11 cellular contexts compared by ENCODE assay signal in genomic region chr4:57043304-57044251, GRCh38.
DNase-seq lines count a peak whose midpoint lies in the region; ATAC-seq and TF ChIP-seq lines count a peak whose summit lies in the region.
"Had no signal": no experiment of that assay in that cellular context is flagged by ENCODE, and none has a peak within 500 bp of the region (broad histone marks: within the 10 kb centered on the region; RNA-seq: fewer than 3 reads in every experiment).

No MANE protein-coding gene starts in this region.

- peaks cover 21% of the 10 kb centered on the region for H3K4me1 Mint-ChIP-seq in brain
- H3K4me1 Mint-ChIP-seq: activated naive CD8-positive, alpha-beta T cell treated with anti-CD3 and anti-CD28 coated beads, Interleukin-2, amount 10 ng/mL, durations not matched to agents 7 days and 5 days; IgD-negative memory B cell had no signal

- peaks cover 9% of the 10 kb centered on the region for H3K27me3 Mint-ChIP-seq in brain

- H3K4me1 ChIP-seq in right cardiac atrium (ENCODE audit: control insufficient read depth, insufficient read depth, low read length) = peaks cover 11% of the 10 kb centered on the region

- no peaks in the 10 kb centered on the region for H3K27me3 ChIP-seq in right cardiac atrium (ENCODE audit: control insufficient read depth, insufficient read depth)

- no peak for TF ChIP-seq CTCF in brain (conservative IDR thresholded peaks at IDR 0.05)

- no peak overlapping the region for H3K4me3 Mint-ChIP-seq in brain
- H3K4me3 Mint-ChIP-seq: activated naive CD8-positive, alpha-beta T cell treated with anti-CD3 and anti-CD28 coated beads, Interleukin-2, amount 10 ng/mL, durations not matched to agents 7 days and 5 days; IgD-negative memory B cell had no signal

- H3K36me3 Mint-ChIP-seq in brain = no peaks in the 10 kb centered on the region
- H3K36me3 Mint-ChIP-seq: activated naive CD8-positive, alpha-beta T cell treated with anti-CD3 and anti-CD28 coated beads, Interleukin-2, amount 10 ng/mL, durations not matched to agents 7 days and 5 days had no signal

- intact Hi-C loops in right cardiac atrium (cut with DNase I) = loop anchor here (5.0 to 10.0 kb wide), 3 partner anchors 61 to 114 kb away; partner anchors contain the start of gene IGFBP7 (in 2 of the 4)

- 31% methylated on average over 6 of the region's 6 CpGs for WGBS in right cardiac atrium

- no peak overlapping the region for H3K4me3 ChIP-seq in right cardiac atrium (ENCODE audit: low read length)
- no peak overlapping the region for H3K4me3 ChIP-seq in skeletal muscle cell (ENCODE audit: low read depth, low read length)

- H3K27ac ChIP-seq in right cardiac atrium (ENCODE audit: low read length) = peak overlapping the region; percentile 95

- peak; percentile 84 for DNase-seq in EH (ENCODE audit: low read depth)
- peak in 2 of 3 donors; percentile 58 to 61 for DNase-seq in right cardiac atrium
- DNase-seq in skeletal muscle cell (ENCODE audit: low read depth) = peak; percentile 97
- no peak for DNase-seq in NCI-H748 (lab: John Stamatoyannopoulos, UW; ENCODE audit: unreplicated experiment)
- DNase-seq: activated naive CD8-positive, alpha-beta T cell treated with anti-CD3 and anti-CD28 coated beads, Interleukin-2, amount 10 ng/mL, durations not matched to agents 7 days and 5 days; NK-92 treated with Interleukin-12 subunit alpha and Interleukin-12 subunit beta, amount 100 ng/mL, for 24 hours had no signal

- H3K27ac Mint-ChIP-seq in brain = peak overlapping the region in 3 of 5 experiments; percentile 78 to 85 (median 81)
- H3K27ac Mint-ChIP-seq: activated naive CD8-positive, alpha-beta T cell treated with anti-CD3 and anti-CD28 coated beads, Interleukin-2, amount 10 ng/mL, durations not matched to agents 7 days and 5 days; IgD-negative memory B cell had no signal

- no peaks in the 10 kb centered on the region for H3K9me3 ChIP-seq in right cardiac atrium (ENCODE audit: control insufficient read depth, low read length)

- peaks cover 0 to 6% (median 5%) of the 10 kb centered on the region in 5 experiments for H3K9me3 Mint-ChIP-seq in brain

- ATAC-seq in right cardiac atrium (peak; percentile 75 to 85), HG03196 (IDR thresholded peaks at IDR 0.05; ENCODE audit: unreplicated experiment) (no peak), HG03039 (IDR thresholded peaks at IDR 0.05; ENCODE audit: unreplicated experiment) (no peak), HG03342 (IDR thresholded peaks at IDR 0.05; ENCODE audit: unreplicated experiment) (no peak)

Comparison
In these comparisons a context has a peak if more than half of its experiments do, and no peak if none do; other contexts are left out.
1. ATAC-seq: peak in right cardiac atrium (2 of 2); none in HG03196 (single experiment), HG03039 (single experiment) and HG03342 (single experiment).